8 cellular contexts compared by ENCODE assay signal in the genomic region with DNA sequence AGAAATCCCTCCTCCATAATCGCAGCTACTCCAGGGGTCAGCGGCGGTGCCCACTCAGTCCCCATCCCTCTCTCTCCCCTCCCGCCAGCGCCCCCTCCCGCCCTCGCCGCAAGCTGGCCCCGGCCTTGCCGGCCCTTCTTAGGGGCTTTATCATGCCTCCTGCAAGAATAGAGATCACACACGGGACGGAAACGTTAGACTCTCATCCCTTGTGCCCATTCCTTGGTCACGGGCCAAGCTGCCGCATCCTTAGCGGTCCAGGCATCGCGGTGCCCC. TPM values are rescaled to one million over a fixed set of nuclear protein-coding genes. Genes with fewer than 3 reads are reported as not detected.
DNase-seq lines count a peak whose midpoint lies in the region; ATAC-seq and TF ChIP-seq lines count a peak whose summit lies in the region.

No MANE protein-coding gene starts in this region.

- TF ChIP-seq POLR2A in breast epithelium (IDR thresholded peaks at IDR 0.05): no peak

- H3K9me3 ChIP-seq in breast epithelium (no peaks in the 10 kb centered on the region), mucosa of descending colon (no peaks in the 10 kb centered on the region)

- peak overlapping the region; percentile 98 for H3K27ac Mint-ChIP-seq in Calu3 (ENCODE audit: unreplicated experiment)

- no TSS peak for BruUV-seq in Calu3 (replicated peaks; lab: Mats Ljungman, UMichigan)

- H3K36me3 Mint-ChIP-seq in Calu3 (ENCODE audit: insufficient read depth, unreplicated experiment): peaks cover 32% of the 10 kb centered on the region

- peaks cover 11% of the 10 kb centered on the region for H3K4me1 Mint-ChIP-seq in Calu3 (ENCODE audit: low read depth, unreplicated experiment)

- no peaks in the 10 kb centered on the region for H3K27me3 Mint-ChIP-seq in Calu3 (ENCODE audit: unreplicated experiment)

- ATAC-seq in HG03066 (IDR thresholded peaks at IDR 0.05; ENCODE audit: low read depth, unreplicated experiment) (peak; percentile 1), mucosa of descending colon (no peak), GM18858 (IDR thresholded peaks at IDR 0.05; ENCODE audit: unreplicated experiment) (no peak)

- H3K4me3 ChIP-seq in breast epithelium (peak overlapping the region in 2 of 3 donors; percentile 61 to 91), mucosa of descending colon (peak overlapping the region; percentile 80)

- CTCF ChIA-PET in Calu3 (lab: Charles Lee): interaction anchor here (0.6 to 2.6 kb wide), 15 partner anchors 9 to 657 kb away, joined by 3 to 10 read pairs (median 5); partner anchors contain the start of genes CERS5, DIP2B, FAM186A and SMARCD1

- H3K4me1 ChIP-seq in breast epithelium: peaks cover 7 to 12% of the 10 kb centered on the region in 2 donors
- peaks cover 50% of the 10 kb centered on the region for H3K4me1 ChIP-seq in mucosa of descending colon (ENCODE audit: low read depth)

- H3K27me3 ChIP-seq in breast epithelium: no peaks in the 10 kb centered on the region

- DNase-seq in Calu3 (no peak), breast epithelium (ENCODE audit: low spot score in 2 of 2) (no peak), mucosa of descending colon (no peak), RPMI8226 (no peak)
- no peak for DNase-seq in stimulated activated CD4-positive, alpha-beta T cell treated with anti-CD3 and anti-CD28 coated beads, Interleukin-4, amount 100 ng/mL, for 4 hours
- DNase-seq in activated CD4-positive, CD25-positive, alpha-beta regulatory T cell treated with anti-CD3 and anti-CD28 coated beads, Interleukin-2, amount 50 U/mL, for 72 hours: no peak

- H3K27ac ChIP-seq in breast epithelium: peak overlapping the region; percentile 96 to 99

- no peak for TF ChIP-seq CTCF in Calu3 (IDR thresholded peaks at IDR 0.05; ENCODE audit: unreplicated experiment)
- no peak for TF ChIP-seq CTCF in breast epithelium (IDR thresholded peaks at IDR 0.05)
- TF ChIP-seq CTCF in mucosa of descending colon (IDR thresholded peaks at IDR 0.05): no peak

- H3K36me3 ChIP-seq in breast epithelium (no peaks in the 10 kb centered on the region), mucosa of descending colon (ENCODE audit: low read depth) (peaks cover 4% of the 10 kb centered on the region)

- peak overlapping the region; percentile 98 for H3K4me3 Mint-ChIP-seq in Calu3 (ENCODE audit: low read depth, unreplicated experiment)

- intact Hi-C loops in Calu3 (cut with micrococcal nuclease; ENCODE audit: unreplicated experiment): no loop called here
- intact Hi-C loops in breast epithelium (cut with DNase I; ENCODE audit: low total_unique reads): no loop called here
- intact Hi-C loops in mucosa of descending colon (cut with DNase I, micrococcal nuclease): no loop called here

- H3K9me3 Mint-ChIP-seq in Calu3 (ENCODE audit: low read depth, unreplicated experiment): no peaks in the 10 kb centered on the region

RNA-seq across cellular contexts. Expression of gene COX14, which starts 0.7 kb away (rescaled TPM):
- total RNA-seq in Calu3 (2022): 37.1 and 39.7 TPM in 2 replicates
- 100 to 1,000 TPM in 1 of 3 donors, 10 to 100 TPM in 2; 66.7 to 139 (median 95.4) TPM for total RNA-seq in breast epithelium
- total RNA-seq in mucosa of descending colon: 10 to 100 TPM; 72.2 to 89.8 (median 74.9) TPM

RNA-seq across cellular contexts. Expression of gene GPD1, which starts 7.5 kb away (rescaled TPM):
- total RNA-seq in Calu3 (2022) (0.21 and 1.0 TPM in 2 replicates), breast epithelium (1,000 to 10,000 TPM in 1 of 3 donors, 100 to 1,000 TPM in 2; 235 to 4,731 (median 280) TPM), mucosa of descending colon (1 to 10 TPM; 1.7 to 4.1 (median 1.9) TPM)

RNA-seq across cellular contexts. Expression of gene SMARCD1, which starts 26.2 kb away (rescaled TPM):
- 36.9 and 40.9 TPM in 2 replicates for total RNA-seq in Calu3 (2022)
- total RNA-seq in breast epithelium: 10 to 100 TPM; 50.6 to 56.7 (median 51.5) TPM
- 10 to 100 TPM; 34.2 to 44.9 (median 38.9) TPM for total RNA-seq in mucosa of descending colon

RNA-seq across cellular contexts. Expression of gene ASIC1, which starts 54.0 kb away (rescaled TPM):
- total RNA-seq in Calu3 (2022) (3.5 and 4.1 TPM in 2 replicates), breast epithelium (under 1 TPM; 0.80 to 0.98 (median 0.88) TPM), mucosa of descending colon (1 to 10 TPM in 2 of 3 donors, under 1 TPM in 1; 0.35 to 9.9 (median 1.7) TPM)

RNA-seq across cellular contexts. Expression of gene CERS5, which starts 55.8 kb away (rescaled TPM):
- 27.3 and 28.2 TPM in 2 replicates for total RNA-seq in Calu3 (2022)
- 10 to 100 TPM; 25.0 to 40.1 (median 32.4) TPM for total RNA-seq in breast epithelium
- 10 to 100 TPM; 21.0 to 26.2 (median 23.0) TPM for total RNA-seq in mucosa of descending colon

Comparison
In these comparisons a context has a peak if more than half of its experiments do, and no peak if none do; other contexts are left out.
1. RNA of gene GPD1, which starts 7.5 kb away (total RNA-seq): 235 to 4,731 TPM in breast epithelium; 1.7 to 4.1 TPM in mucosa of descending colon and 0.21 to 1.0 TPM in Calu3; every median in the first group is over 10 times any median in the second.